ENCODE assay signal across 22 cellular contexts in genomic region chr4:71382569-71383560, GRCh38. TPM values are rescaled to one million over a fixed set of nuclear protein-coding genes. Genes with fewer than 3 reads are reported as not detected.
DNase-seq lines count a peak whose midpoint lies in the region; FAIRE-seq and TF ChIP-seq lines count a peak whose summit lies in the region.
"Had no signal": no experiment of that assay in that cellular context is flagged by ENCODE, and none has a peak within 500 bp of the region (broad histone marks: within the 10 kb centered on the region; RNA-seq: fewer than 3 reads in every experiment).

No MANE protein-coding gene starts in this region.

- no peaks in the 10 kb centered on the region for H3K9me3 ChIP-seq in osteoblast (ENCODE audit: low read depth, low read length)
- H3K9me3 ChIP-seq: HAP-1, Peyer's patch, SJSA1 had no signal

- H3K36me3 ChIP-seq in osteoblast (ENCODE audit: insufficient read depth, low read length), result no peaks in the 10 kb centered on the region
- H3K36me3 ChIP-seq: HAP-1, Peyer's patch, SJSA1 had no signal

- H3K27me3 ChIP-seq in osteoblast (ENCODE audit: insufficient read depth, low read length), result no peaks in the 10 kb centered on the region
- H3K27me3 ChIP-seq: Peyer's patch, SJSA1 had no signal

- DNase-seq in ACHN (peak; percentile 73), RCC 7860 (ENCODE audit: low spot score) (peak; percentile 59), kidney glomerular epithelial cell (lab: John Stamatoyannopoulos, UW) (peak; percentile 81), osteoblast (ENCODE audit: insufficient read length, low spot score, missing footprints) (peak; percentile 17), T-helper 2 cell (no peak), DMS153 (lab: John Stamatoyannopoulos, UW) (no peak), SKM-1 (lab: John Stamatoyannopoulos, UW; ENCODE audit: unreplicated experiment) (no peak), NCI-H2196 (lab: John Stamatoyannopoulos, UW; ENCODE audit: unreplicated experiment) (no peak)
- DNase-seq: DMS79 treated with DMSO at 0.1 percent for 48 hours, NCI-H1105 treated with DMSO at 0.1 percent for 48 hours, NCI-H1694, NCI-H2081, NCI-H2171, NCI-H524 treated with DMSO at 0.1 percent for 48 hours, NCI-H82, Peyer's patch had no signal

- no peak overlapping the region for H3K4me2 ChIP-seq in osteoblast (ENCODE audit: insufficient read depth, low read length)
- H3K4me2 ChIP-seq: GM23338 had no signal

- no peak overlapping the region for H3K27ac ChIP-seq in osteoblast (ENCODE audit: low read depth, low read length)
- H3K27ac ChIP-seq: Peyer's patch, SJSA1 had no signal

- peaks cover 2% of the 10 kb centered on the region for H3K79me2 ChIP-seq in osteoblast (ENCODE audit: insufficient read depth, low read length)

- peak; percentile 94 for FAIRE-seq in RCC 7860 (lab: Jason Lieb, UNC)
- FAIRE-seq: HTR-8/SVneo had no signal

- H3K4me1 ChIP-seq in osteoblast (ENCODE audit: insufficient read depth, low read length), result peaks cover 9% of the 10 kb centered on the region
- H3K4me1 ChIP-seq: HAP-1, Peyer's patch, SJSA1 had no signal

- H3K4me3 ChIP-seq in osteoblast (ENCODE audit: insufficient read depth, low read length), result no peak overlapping the region
- H3K4me3 ChIP-seq: GM23338, HAP-1, Peyer's patch, SJSA1 had no signal

- in situ Hi-C loops in ACHN (cut with HindIII; ENCODE audit: low pct_ligation_motif_present, low pct_unique_long_range_greater_than_20kb, low sequenced_read_pairs), result no loop called here

- no peak for TF ChIP-seq CTCF in osteoblast (IDR thresholded peaks at IDR 0.05; ENCODE audit: extremely low read depth, low read depth, low read length)

- H2AFZ ChIP-seq in osteoblast (ENCODE audit: low read length), result no peak overlapping the region
- H2AFZ ChIP-seq: GM23338 had no signal

- no peaks in the 10 kb centered on the region for H4K20me1 ChIP-seq in osteoblast (ENCODE audit: insufficient read depth, low read length)

RNA-seq across cellular contexts. Expression of gene SLC4A4, which starts 44.0 kb away (rescaled TPM):
- total RNA-seq in osteoblast, result 13.0 and 24.8 TPM in 2 replicates
- total RNA-seq: A172, B cell had no signal

Comparison
In these comparisons a context has a peak if more than half of its experiments do, and no peak if none do; other contexts are left out.
1. DNase-seq: peak in ACHN (single experiment), RCC 7860 (single experiment), kidney glomerular epithelial cell (single experiment) and osteoblast (single experiment); none in T-helper 2 cell (0 of 5), DMS153 (single experiment), SKM-1 (single experiment) and NCI-H2196 (single experiment).